Comparison of ENCODE assay signal across 10 cellular contexts in the genomic region with DNA sequence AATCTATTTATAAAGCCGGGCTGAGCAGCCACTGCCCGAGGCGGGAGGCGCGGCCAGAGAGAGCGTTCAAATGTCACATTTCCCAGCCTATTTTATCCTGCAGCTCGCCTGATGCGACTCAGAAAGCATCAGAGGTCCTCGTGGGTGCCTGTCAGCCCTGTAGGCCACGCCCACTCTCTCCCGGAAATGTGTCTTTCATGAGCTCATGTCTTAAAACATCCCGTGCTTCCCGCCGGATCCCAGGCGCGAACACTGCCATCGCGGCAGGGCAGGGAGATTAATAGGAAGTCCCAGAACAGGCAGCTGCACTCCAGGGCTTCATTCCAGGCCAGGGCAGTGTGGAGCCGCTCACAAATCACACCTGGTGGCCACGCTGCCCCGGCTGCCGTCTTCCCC.
DNase-seq lines count a peak whose midpoint lies in the region; ATAC-seq and TF ChIP-seq lines count a peak whose summit lies in the region.
"Had no signal": no experiment of that assay in that cellular context is flagged by ENCODE, and none has a peak within 500 bp of the region (broad histone marks: within the 10 kb centered on the region; RNA-seq: fewer than 3 reads in every experiment).

No MANE protein-coding gene starts in this region.

- BruUV-seq in A673 (replicated peaks; lab: Mats Ljungman, UMichigan): no TSS peak

- no peaks in the 10 kb centered on the region for H3K36me3 ChIP-seq in A673 (ENCODE audit: insufficient read depth, low read length, poor library complexity, severe bottlenecking)

- peaks cover 8% of the 10 kb centered on the region for H3K9me3 ChIP-seq in A673 (ENCODE audit: low read depth, low read length, poor library complexity, severe bottlenecking)

- H3K4me3 ChIP-seq in A673 (ENCODE audit: low read depth, low read length, poor library complexity, severe bottlenecking): no peak overlapping the region
- no peak overlapping the region for H3K4me3 ChIP-seq in foreskin fibroblast (ENCODE audit: low read depth in 1 of 2, low read length in 2 of 2)
- no peak overlapping the region for H3K4me3 ChIP-seq in dorsolateral prefrontal cortex

- peaks cover 76% of the 10 kb centered on the region for H3K4me1 Mint-ChIP-seq in neural crest cell

- POLR2A ChIA-PET in A673 (lab: Charles Lee; ENCODE audit: low non-redundant PET): no interaction called here

- H3K27ac Mint-ChIP-seq in neural crest cell (ENCODE audit: unreplicated experiment): peak overlapping the region; percentile 94
- H3K27ac Mint-ChIP-seq: activated T-cell treated with anti-CD3 and anti-CD28 coated beads, Interleukin-2, amount 50 U/mL, for 72 hours had no signal

- CTCF ChIA-PET in A673 (lab: Charles Lee): no interaction called here

- DNase-seq in A673 (ENCODE audit: low spot score): peak; percentile 45
- peak; percentile 33 for DNase-seq in NCI-H2196 treated with DMSO at 0.1 percent for 48 hours (lab: John Stamatoyannopoulos, UW; ENCODE audit: unreplicated experiment)
- DNase-seq in foreskin fibroblast: peak; percentile 14 to 28
- DNase-seq in neural crest cell (ENCODE audit: low read depth, low spot score): peak; percentile 57
- DNase-seq in dorsolateral prefrontal cortex: no peak
- DNase-seq in NCI-H345 (lab: John Stamatoyannopoulos, UW): no peak
- DNase-seq in erythroblast (lab: John Stamatoyannopoulos, UW): no peak
- DNase-seq: activated T-cell treated with anti-CD3 and anti-CD28 coated beads, Interleukin-2, amount 50 U/mL, for 72 hours; AML-193 had no signal

- H3K9me3 Mint-ChIP-seq in neural crest cell: no peaks in the 10 kb centered on the region
- H3K9me3 Mint-ChIP-seq: activated T-cell treated with anti-CD3 and anti-CD28 coated beads, Interleukin-2, amount 50 U/mL, for 72 hours had no signal

- H3K27me3 ChIP-seq in A673 (replicated peaks; ENCODE audit: insufficient read depth, low read depth, low read length, poor library complexity) (no peaks in the 10 kb centered on the region), dorsolateral prefrontal cortex (peaks cover 0 to 26% (median 0%) of the 10 kb centered on the region in 45 donors)

- H3K27ac ChIP-seq in A673 (ENCODE audit: low read depth, low read length, poor library complexity, severe bottlenecking): no peak overlapping the region
- H3K27ac ChIP-seq in dorsolateral prefrontal cortex: peak overlapping the region in 24 of 59 donors; percentile 2 to 77 (median 52)

- H3K36me3 Mint-ChIP-seq in neural crest cell (ENCODE audit: low read depth): no peaks in the 10 kb centered on the region

- no peak for TF ChIP-seq POLR2A in erythroblast (IDR thresholded peaks at IDR 0.05; ENCODE audit: low read length)

- intact Hi-C loops in A673 (cut with micrococcal nuclease; ENCODE audit: unreplicated experiment): no loop called here
- intact Hi-C loops in dorsolateral prefrontal cortex (cut with DNase I): no loop called here

- TF ChIP-seq CTCF in A673 (conservative IDR thresholded peaks at IDR 0.05; ENCODE audit: low read depth, low read length) (no peak), foreskin fibroblast (IDR thresholded peaks at IDR 0.05; ENCODE audit: low read depth, low read length) (no peak), neural crest cell (conservative IDR thresholded peaks at IDR 0.05) (no peak), dorsolateral prefrontal cortex (IDR thresholded peaks at IDR 0.05 in 54 of 56, conservative IDR thresholded peaks at IDR 0.05 in 2 of 56; ENCODE audit: low read depth in 1 of 56, partially characterized antibody in 56 of 56) (no peak)

- H3K4me3 Mint-ChIP-seq in neural crest cell: peak overlapping the region; percentile 76
- H3K4me3 Mint-ChIP-seq: activated T-cell treated with anti-CD3 and anti-CD28 coated beads, Interleukin-2, amount 50 U/mL, for 72 hours had no signal

- no peaks in the 10 kb centered on the region for H3K27me3 Mint-ChIP-seq in neural crest cell (ENCODE audit: low read depth)

- no peak for ATAC-seq in GM21723 (IDR thresholded peaks at IDR 0.05; ENCODE audit: unreplicated experiment)
- ATAC-seq: activated T-cell treated with anti-CD3 and anti-CD28 coated beads, Interleukin-2, amount 50 U/mL, for 72 hours had no signal

- H3K4me1 ChIP-seq in A673 (ENCODE audit: insufficient read depth, low read length, poor library complexity, severe bottlenecking): no peaks in the 10 kb centered on the region

Comparison
In these comparisons a context has a peak if more than half of its experiments do, and no peak if none do; other contexts are left out.
1. DNase-seq: peak in A673 (single experiment), NCI-H2196 treated with DMSO at 0.1 percent for 48 hours (single experiment), foreskin fibroblast (2 of 2) and neural crest cell (single experiment); none in dorsolateral prefrontal cortex (0 of 10), NCI-H345 (single experiment) and erythroblast (0 of 2).